ENCODE assay signal across 8 cellular contexts in the genomic region with DNA sequence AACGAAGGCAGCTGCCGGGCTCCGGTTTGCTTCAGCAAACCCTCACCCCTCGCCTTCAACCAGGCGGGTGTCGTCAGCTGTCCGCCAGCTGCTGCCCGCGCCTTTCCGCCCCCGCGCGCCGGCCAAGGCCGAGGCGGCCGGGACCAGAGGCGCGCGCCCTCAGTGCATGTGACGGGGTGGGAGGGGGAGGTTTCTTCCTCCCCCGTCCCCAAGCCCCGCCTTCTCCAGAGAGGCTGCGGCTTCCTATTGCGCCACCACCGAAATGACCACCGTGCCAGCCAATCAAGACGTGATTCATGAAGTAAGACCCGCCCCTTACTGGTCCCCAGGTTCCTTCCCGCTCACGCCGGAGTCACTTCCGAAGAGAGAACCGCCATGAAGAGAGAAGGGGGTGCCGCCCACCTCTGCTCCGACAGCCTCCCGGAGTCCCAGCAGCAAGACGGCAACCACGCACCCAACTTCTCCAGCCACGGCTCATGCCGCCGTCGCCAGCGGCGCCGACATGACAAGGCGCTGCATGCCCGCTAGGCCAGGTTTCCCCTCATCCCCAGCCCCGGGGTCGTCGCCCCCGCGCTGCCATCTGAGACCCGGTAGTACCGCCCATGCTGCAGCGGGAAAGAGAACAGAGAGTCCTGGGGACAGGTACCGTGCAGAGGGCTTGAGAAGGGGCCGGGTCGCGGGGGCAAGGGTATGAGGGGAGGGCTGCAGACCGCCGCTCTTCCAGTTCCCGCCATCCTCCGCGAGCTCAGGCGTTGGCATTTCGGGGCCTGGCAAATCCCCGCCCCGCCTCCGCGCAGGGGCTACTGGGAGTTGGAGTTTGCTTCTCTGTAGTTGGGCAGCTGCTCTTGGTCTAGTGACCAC. TPM values are rescaled to one million over a fixed set of nuclear protein-coding genes. Genes with fewer than 3 reads are reported as not detected.
A peak's percentile ranks its signal among the peaks of the same experiment; 100 is the strongest.
DNase-seq lines count a peak whose midpoint lies in the region; ATAC-seq and TF ChIP-seq lines count a peak whose summit lies in the region.

A gene with protein sequence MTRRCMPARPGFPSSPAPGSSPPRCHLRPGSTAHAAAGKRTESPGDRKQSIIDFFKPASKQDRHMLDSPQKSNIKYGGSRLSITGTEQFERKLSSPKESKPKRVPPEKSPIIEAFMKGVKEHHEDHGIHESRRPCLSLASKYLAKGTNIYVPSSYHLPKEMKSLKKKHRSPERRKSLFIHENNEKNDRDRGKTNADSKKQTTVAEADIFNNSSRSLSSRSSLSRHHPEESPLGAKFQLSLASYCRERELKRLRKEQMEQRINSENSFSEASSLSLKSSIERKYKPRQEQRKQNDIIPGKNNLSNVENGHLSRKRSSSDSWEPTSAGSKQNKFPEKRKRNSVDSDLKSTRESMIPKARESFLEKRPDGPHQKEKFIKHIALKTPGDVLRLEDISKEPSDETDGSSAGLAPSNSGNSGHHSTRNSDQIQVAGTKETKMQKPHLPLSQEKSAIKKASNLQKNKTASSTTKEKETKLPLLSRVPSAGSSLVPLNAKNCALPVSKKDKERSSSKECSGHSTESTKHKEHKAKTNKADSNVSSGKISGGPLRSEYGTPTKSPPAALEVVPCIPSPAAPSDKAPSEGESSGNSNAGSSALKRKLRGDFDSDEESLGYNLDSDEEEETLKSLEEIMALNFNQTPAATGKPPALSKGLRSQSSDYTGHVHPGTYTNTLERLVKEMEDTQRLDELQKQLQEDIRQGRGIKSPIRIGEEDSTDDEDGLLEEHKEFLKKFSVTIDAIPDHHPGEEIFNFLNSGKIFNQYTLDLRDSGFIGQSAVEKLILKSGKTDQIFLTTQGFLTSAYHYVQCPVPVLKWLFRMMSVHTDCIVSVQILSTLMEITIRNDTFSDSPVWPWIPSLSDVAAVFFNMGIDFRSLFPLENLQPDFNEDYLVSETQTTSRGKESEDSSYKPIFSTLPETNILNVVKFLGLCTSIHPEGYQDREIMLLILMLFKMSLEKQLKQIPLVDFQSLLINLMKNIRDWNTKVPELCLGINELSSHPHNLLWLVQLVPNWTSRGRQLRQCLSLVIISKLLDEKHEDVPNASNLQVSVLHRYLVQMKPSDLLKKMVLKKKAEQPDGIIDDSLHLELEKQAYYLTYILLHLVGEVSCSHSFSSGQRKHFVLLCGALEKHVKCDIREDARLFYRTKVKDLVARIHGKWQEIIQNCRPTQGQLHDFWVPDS (plus strand): TSS at position 355 of the 861 bp plus-strand sequence. CDS start 148 bp downstream, at position 503.

- no peaks in the 10 kb centered on the region for H3K27me3 ChIP-seq in BE2C
- no peaks in the 10 kb centered on the region for H3K27me3 ChIP-seq in colonic mucosa

- peak; percentile 96 for DNase-seq in BE2C
- DNase-seq in GM19240 (ENCODE audit: insufficient read length, low spot score), result peak; percentile 92
- peak; percentile 94 to 97 for DNase-seq in NCI-H526 (lab: John Stamatoyannopoulos, UW)
- peak; percentile 96 for DNase-seq in activated CD4-positive, alpha-beta T cell treated with anti-CD3 and anti-CD28 coated beads for 48 hours
- peak; percentile 98 for DNase-seq in colonic mucosa
- DNase-seq in kidney tubule cell (ENCODE audit: low spot score), result peak; percentile 98
- peak; percentile 77 to 91 (median 82) for DNase-seq in stimulated activated CD4-positive, alpha-beta T cell treated with anti-CD3 and anti-CD28 coated beads, Interleukin-1b, Interleukin-23, amount 100 ng/mL, for 24 hours (ENCODE audit: low read depth in 4 of 4, low spot score in 1 of 4)

- TF ChIP-seq CTCF in BE2C (IDR thresholded peaks at IDR 0.05; ENCODE audit: low read depth, low read length) (no peak), colonic mucosa (IDR thresholded peaks at IDR 0.05) (no peak)

- H3K27ac ChIP-seq in colonic mucosa, result peak within 1 kb of the TSS; percentile 89

- H3K9ac ChIP-seq in colonic mucosa (ENCODE audit: low read depth in 2 of 2, low read length in 2 of 2), result peak within 1 kb of the TSS; percentile 91 to 95

- intact Hi-C loops in colonic mucosa (cut with DNase I), result loop anchor here (10.0 kb wide), 1 partner anchor 52 kb away; a partner anchor contains a TSS

- H3K4me1 ChIP-seq in BE2C (peaks cover 18% of the 10 kb centered on the region), colonic mucosa (no peaks in the 10 kb centered on the region)

- H3K4me3 ChIP-seq in BE2C (ENCODE audit: low read depth, low read length) (peak within 1 kb of the TSS; percentile 86), colonic mucosa (peak within 1 kb of the TSS; percentile 71)

- H3K36me3 ChIP-seq in BE2C (peaks cover 15% of the 10 kb centered on the region), colonic mucosa (peaks cover 15% of the 10 kb centered on the region)

- no peaks in the 10 kb centered on the region for H3K9me3 ChIP-seq in BE2C
- H3K9me3 ChIP-seq in colonic mucosa, result no peaks in the 10 kb centered on the region

- peak; percentile 95 for ATAC-seq in HG03460 (IDR thresholded peaks at IDR 0.05; ENCODE audit: unreplicated experiment)

RNA-seq across cellular contexts. Expression of the gene that starts here (rescaled TPM):
- polyA plus RNA-seq in BE2C (2012; ENCODE audit: insufficient read depth, insufficient read length, low read depth), result 21.4 TPM
- 10 to 100 TPM; 15.1 to 21.9 TPM for total RNA-seq in colonic mucosa

Comparison
In these comparisons a context has a peak if more than half of its experiments do, and no peak if none do; other contexts are left out.
1. Peak in every context shown above with its lines: DNase-seq, ATAC-seq, H3K4me3 ChIP-seq and H3K27ac ChIP-seq.